ENCODE assay signal across 25 cellular contexts in the genomic region with DNA sequence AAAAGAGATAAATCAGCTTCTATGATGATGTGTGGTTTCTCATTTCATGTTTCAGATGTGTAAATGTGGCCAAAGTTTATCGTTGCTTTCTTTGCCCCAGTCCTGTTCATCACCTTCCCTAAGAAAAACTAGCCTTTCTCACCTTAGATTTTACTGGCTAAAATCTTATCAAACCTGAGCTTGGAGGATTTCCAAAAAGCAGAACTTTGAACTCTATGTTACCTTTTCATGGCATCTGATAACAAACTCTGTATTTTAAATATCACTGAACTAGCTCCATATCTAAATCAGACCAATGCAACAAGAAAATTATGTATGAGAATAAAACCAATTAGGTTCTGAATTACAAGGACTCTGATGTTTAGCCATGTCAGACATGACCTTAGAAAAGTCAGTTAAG.
"Had no signal": no experiment of that assay in that cellular context is flagged by ENCODE, and none has a peak within 500 bp of the region (broad histone marks: within the 10 kb centered on the region; RNA-seq: fewer than 3 reads in every experiment).

No MANE protein-coding gene starts in this region.

- H3K4me3 ChIP-seq: hepatocyte, lower lobe of right lung, pancreas, prostate gland, sigmoid colon, spleen, tibial nerve, upper lobe of left lung, vagina had no signal

- H3K27me3 ChIP-seq: hepatocyte, pancreas, sigmoid colon, spleen, tibial nerve, upper lobe of left lung, vagina had no signal

- H3K4me1 ChIP-seq: lower lobe of right lung, pancreas, prostate gland, sigmoid colon, spleen, tibial nerve, upper lobe of left lung, vagina had no signal

- H3K4me2 ChIP-seq: hepatocyte had no signal

- ATAC-seq: left ventricle myocardium superior; lower lobe of right lung; naive thymus-derived CD8-positive, alpha-beta T cell; pancreas; right cardiac atrium; stimulated activated memory B cell treated with anti-CD40 and anti-IgM and Interleukin-4, amounts not matched to agents 10 μg/mL and 1 μg/mL and 100 μg/mL, for 72 hours; stimulated activated naive CD8-positive, alpha-beta T cell treated with anti-CD3 and anti-CD28 coated beads, Interleukin-15, amount 100 ng/mL, for 72 hours had no signal

- FAIRE-seq: pancreas had no signal

- H3K36me3 ChIP-seq: lower lobe of right lung, pancreas, prostate gland, sigmoid colon, spleen, tibial nerve, upper lobe of left lung, vagina had no signal

- H2AFZ ChIP-seq: hepatocyte had no signal

- H3K9me3 ChIP-seq: lower lobe of right lung, pancreas, prostate gland, sigmoid colon, upper lobe of left lung, vagina had no signal

- DNase-seq: islet precursor cell; left ventricle myocardium superior; lower lobe of right lung; mammary epithelial cell; mesenchymal stem cell; naive thymus-derived CD8-positive, alpha-beta T cell; nucleus accumbens; pancreas; posterior cingulate gyrus; retina; right cardiac atrium; sigmoid colon; small intestine; spleen; stimulated activated CD4-positive, alpha-beta T cell treated with anti-CD3 and anti-CD28 coated beads, Interleukin-4, amount 100 ng/mL, for 4 hours; stimulated activated CD8-positive, alpha-beta memory T cell treated with anti-CD3 and anti-CD28 coated beads, Interleukin-4, amount 100 ng/mL, for 48 hours; stimulated activated naive CD4-positive, alpha-beta T cell treated with Interleukin-2 at 50 U/mL for 16 hours; stimulated activated naive CD8-positive, alpha-beta T cell treated with anti-CD3 and anti-CD28 coated beads, Interleukin-15, amount 100 ng/mL, for 72 hours; substantia nigra; upper lobe of left lung had no signal

- H3K27ac ChIP-seq: hepatocyte, lower lobe of right lung, pancreas, prostate gland, sigmoid colon, spleen, tibial nerve, upper lobe of left lung, vagina had no signal

- H3K79me2 ChIP-seq: hepatocyte had no signal
